20 cellular contexts compared by ENCODE assay signal in the genomic region with DNA sequence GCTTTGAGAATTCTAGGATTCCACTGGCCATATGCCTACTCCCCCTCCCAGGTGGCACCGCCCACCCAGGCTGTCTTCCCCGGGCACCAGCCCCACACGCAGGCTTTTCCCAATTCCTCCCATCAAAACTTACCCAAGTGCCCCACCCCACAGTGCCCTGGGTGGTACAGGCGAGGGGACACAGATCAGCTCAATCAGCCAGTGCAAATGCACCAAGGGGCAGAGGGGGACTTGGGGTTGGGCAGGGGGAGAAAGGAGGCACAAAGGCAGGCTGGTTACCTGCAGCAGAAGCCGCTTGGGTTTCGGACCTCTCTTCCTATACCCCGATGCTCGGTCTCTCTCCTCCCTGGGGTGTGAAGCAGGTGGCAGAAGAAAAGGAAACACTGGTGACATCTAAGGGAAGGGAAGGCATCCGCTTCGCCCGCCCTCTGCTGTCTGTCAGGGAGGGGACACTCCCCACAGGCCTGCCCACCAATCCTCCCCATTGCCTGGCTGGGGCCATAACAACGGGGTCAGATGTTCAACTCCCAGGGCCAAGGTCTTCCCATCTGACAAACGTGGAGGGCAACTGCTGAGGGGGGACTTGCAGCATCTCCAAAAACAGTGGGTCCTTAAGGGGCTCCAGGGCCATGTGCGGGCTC. TPM values are rescaled to one million over a fixed set of nuclear protein-coding genes. Genes with fewer than 3 reads are reported as not detected.
"Had no signal": no experiment of that assay in that cellular context is flagged by ENCODE, and none has a peak within 500 bp of the region (broad histone marks: within the 10 kb centered on the region; RNA-seq: fewer than 3 reads in every experiment).

No MANE protein-coding gene starts in this region.

- H3K9me3 ChIP-seq: ascending aorta, gastrocnemius medialis, left lung, neutrophil, thyroid gland had no signal

- H3K27me3 Mint-ChIP-seq: memory B cell; naive thymus-derived CD4-positive, alpha-beta T cell had no signal

- H3K27me3 ChIP-seq: ascending aorta, gastrocnemius medialis, left lung, neutrophil, thyroid gland had no signal

- DNase-seq: activated CD4-positive, alpha-beta T cell treated with anti-CD3 and anti-CD28 coated beads for 1 hour; activated naive CD4-positive, alpha-beta T cell treated with anti-CD3 and anti-CD28 coated beads, Interleukin-2, amount 10 ng/mL, durations not matched to agents 7 days and 5 days; cortex of kidney; effector CD4-positive, alpha-beta T cell; gastrocnemius medialis; naive thymus-derived CD4-positive, alpha-beta T cell; stimulated activated CD4-positive, alpha-beta T cell treated with anti-CD3 and anti-CD28 coated beads, Interleukin-2, amount 100 ng/mL, for 24 hours; stimulated activated naive CD4-positive, alpha-beta T cell treated with Interleukin-2 at 50 U/mL for 16 hours; SW 1271; T-helper 2 cell; thyroid gland had no signal

- H3K4me3 Mint-ChIP-seq: activated naive CD4-positive, alpha-beta T cell treated with anti-CD3 and anti-CD28 coated beads, Interleukin-2, amount 10 ng/mL, durations not matched to agents 7 days and 5 days; memory B cell; naive thymus-derived CD4-positive, alpha-beta T cell had no signal

- H3K27ac Mint-ChIP-seq: activated naive CD4-positive, alpha-beta T cell treated with anti-CD3 and anti-CD28 coated beads, Interleukin-2, amount 10 ng/mL, durations not matched to agents 7 days and 5 days; activated T-helper 2 cell treated with anti-CD3 and anti-CD28 coated beads, Interferon-gamma antibody, Interleukin-2, Interleukin-4, amounts not matched to agents 10 μg/mL and 5 μg/mL and 100 μg/mL, durations not matched to agents 14 hours and 24 hours and 36 hours; memory B cell had no signal

- H3K9me3 Mint-ChIP-seq: activated naive CD4-positive, alpha-beta T cell treated with anti-CD3 and anti-CD28 coated beads, Interleukin-2, amount 10 ng/mL, durations not matched to agents 7 days and 5 days; activated T-helper 2 cell treated with anti-CD3 and anti-CD28 coated beads, Interferon-gamma antibody, Interleukin-2, Interleukin-4, amounts not matched to agents 10 μg/mL and 5 μg/mL and 100 μg/mL, durations not matched to agents 14 hours and 24 hours and 36 hours; memory B cell; naive thymus-derived CD4-positive, alpha-beta T cell had no signal

- H3K27ac ChIP-seq: ascending aorta, gastrocnemius medialis, left lung, neutrophil, thyroid gland, VCaP had no signal

- H3K4me3 ChIP-seq: ascending aorta, gastrocnemius medialis, left lung, thyroid gland had no signal

- ATAC-seq: esophagus mucosa; gastrocnemius medialis; left lung; naive thymus-derived CD4-positive, alpha-beta T cell had no signal

- H3K36me3 Mint-ChIP-seq: activated naive CD4-positive, alpha-beta T cell treated with anti-CD3 and anti-CD28 coated beads, Interleukin-2, amount 10 ng/mL, durations not matched to agents 7 days and 5 days had no signal

RNA-seq across cellular contexts. Expression of a gene that starts 41.4 kb away (rescaled TPM):
- total RNA-seq: ascending aorta, esophagus mucosa, gastrocnemius medialis, kidney epithelial cell, subcutaneous adipose tissue had no signal
- polyA plus RNA-seq: naive thymus-derived CD4-positive, alpha-beta T cell had no signal
